Comparison of ENCODE assay signal across 9 cellular contexts in the genomic region with DNA sequence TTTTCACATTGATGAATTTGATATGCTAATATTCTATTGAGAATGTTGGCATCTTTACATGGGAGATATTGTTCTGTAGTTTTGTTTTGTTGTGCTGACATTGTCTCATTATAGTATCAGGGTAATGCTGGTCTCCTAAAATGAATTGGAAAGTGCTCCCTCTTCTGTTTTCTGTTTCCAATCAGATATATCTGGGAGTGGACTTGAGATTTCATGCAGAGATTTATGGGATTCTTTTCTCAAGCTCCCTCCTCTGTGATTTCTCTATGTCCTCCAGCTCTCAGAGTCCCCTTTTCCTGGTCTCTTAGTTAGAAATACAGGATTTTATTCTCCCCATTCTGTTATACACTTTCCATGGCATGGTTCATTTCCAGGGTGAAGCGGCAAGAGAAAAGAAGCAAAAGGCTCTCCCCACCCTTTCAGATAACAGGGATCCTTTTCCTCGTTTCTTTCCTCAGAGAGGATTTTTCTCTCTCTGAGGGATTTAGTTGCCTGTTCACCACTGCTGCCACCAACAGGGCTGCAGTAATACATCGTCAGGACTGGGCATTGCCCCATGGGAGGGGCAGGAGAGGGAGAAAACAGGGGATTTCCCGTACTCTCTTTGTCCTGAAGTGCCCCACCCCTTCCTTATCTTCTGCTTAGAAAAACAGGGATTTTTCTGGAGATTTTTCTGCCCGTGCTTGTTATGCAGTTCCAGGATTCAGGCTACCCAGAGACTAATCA. TPM values are rescaled to one million over a fixed set of nuclear protein-coding genes. Genes with fewer than 3 reads are reported as not detected.
A peak's percentile ranks its signal among the peaks of the same experiment; 100 is the strongest.
DNase-seq lines count a peak whose midpoint lies in the region; TF ChIP-seq lines count a peak whose summit lies in the region.
"Had no signal": no experiment of that assay in that cellular context is flagged by ENCODE, and none has a peak within 500 bp of the region (broad histone marks: within the 10 kb centered on the region; RNA-seq: fewer than 3 reads in every experiment).

No MANE protein-coding gene starts in this region.

- no peaks in the 10 kb centered on the region for H3K36me3 Mint-ChIP-seq in glutamatergic neuron (ENCODE audit: unreplicated experiment)
- H3K36me3 Mint-ChIP-seq in activated CD4-positive, alpha-beta memory T cell treated with anti-CD3 and anti-CD28 coated beads for 36 hours = no peaks in the 10 kb centered on the region

- H3K4me2 ChIP-seq in osteoblast (ENCODE audit: insufficient read depth, low read length) = peak overlapping the region; percentile 32

- no peaks in the 10 kb centered on the region for H3K79me2 ChIP-seq in osteoblast (ENCODE audit: insufficient read depth, low read length)

- no peaks in the 10 kb centered on the region for H3K9me3 Mint-ChIP-seq in glutamatergic neuron (ENCODE audit: unreplicated experiment)
- no peaks in the 10 kb centered on the region for H3K9me3 Mint-ChIP-seq in activated CD4-positive, alpha-beta memory T cell treated with anti-CD3 and anti-CD28 coated beads for 36 hours

- intact Hi-C loops in activated CD4-positive, alpha-beta memory T cell treated with anti-CD3 and anti-CD28 coated beads for 36 hours (cut with micrococcal nuclease) = no loop called here

- no peaks in the 10 kb centered on the region for H4K20me1 ChIP-seq in osteoblast (ENCODE audit: insufficient read depth, low read length)

- no peak overlapping the region for H2AFZ ChIP-seq in osteoblast (ENCODE audit: low read length)

- H3K27ac Mint-ChIP-seq in glutamatergic neuron (ENCODE audit: unreplicated experiment) = no peak overlapping the region
- H3K27ac Mint-ChIP-seq in activated CD4-positive, alpha-beta memory T cell treated with anti-CD3 and anti-CD28 coated beads for 36 hours = no peak overlapping the region
- H3K27ac Mint-ChIP-seq: stimulated activated naive CD8-positive, alpha-beta T cell treated with anti-CD3 and anti-CD28 coated beads, Interleukin-15, Interleukin-2, amounts not matched to agents 100 ng/mL and 50 ng/mL, for 24 hours had no signal

- peak overlapping the region; percentile 18 for H3K4me3 Mint-ChIP-seq in glutamatergic neuron (ENCODE audit: unreplicated experiment)
- no peak overlapping the region for H3K4me3 Mint-ChIP-seq in activated CD4-positive, alpha-beta memory T cell treated with anti-CD3 and anti-CD28 coated beads for 36 hours
- H3K4me3 Mint-ChIP-seq: stimulated activated naive CD8-positive, alpha-beta T cell treated with anti-CD3 and anti-CD28 coated beads, Interleukin-15, Interleukin-2, amounts not matched to agents 100 ng/mL and 50 ng/mL, for 24 hours had no signal

- TF ChIP-seq CTCF in glutamatergic neuron (IDR thresholded peaks at IDR 0.05; ENCODE audit: partially characterized antibody, unreplicated experiment) (no peak), osteoblast (IDR thresholded peaks at IDR 0.05; ENCODE audit: extremely low read depth, low read depth, low read length) (peak; percentile 44)

- POLR2A ChIA-PET in activated CD4-positive, alpha-beta memory T cell treated with anti-CD3 and anti-CD28 coated beads for 36 hours (lab: Charles Lee) = no interaction called here

- H3K36me3 ChIP-seq in osteoblast (ENCODE audit: insufficient read depth, low read length) = no peaks in the 10 kb centered on the region

- H3K27ac ChIP-seq in osteoblast (ENCODE audit: low read depth, low read length) = no peak overlapping the region

- H3K4me3 ChIP-seq in osteoblast (ENCODE audit: insufficient read depth, low read length) = peak overlapping the region; percentile 8

- CTCF ChIA-PET in activated CD4-positive, alpha-beta memory T cell treated with anti-CD3 and anti-CD28 coated beads for 36 hours (lab: Charles Lee) = no interaction called here

- peaks cover 12% of the 10 kb centered on the region for H3K4me1 ChIP-seq in osteoblast (ENCODE audit: insufficient read depth, low read length)

- no peaks in the 10 kb centered on the region for H3K27me3 Mint-ChIP-seq in glutamatergic neuron (ENCODE audit: unreplicated experiment)
- H3K27me3 Mint-ChIP-seq in activated CD4-positive, alpha-beta memory T cell treated with anti-CD3 and anti-CD28 coated beads for 36 hours = peaks cover 33% of the 10 kb centered on the region

- peaks cover 5% of the 10 kb centered on the region for H3K27me3 ChIP-seq in osteoblast (ENCODE audit: insufficient read depth, low read length)

- H3K4me1 Mint-ChIP-seq in glutamatergic neuron (ENCODE audit: low read depth, unreplicated experiment) = peaks cover 3% of the 10 kb centered on the region
- H3K4me1 Mint-ChIP-seq in activated CD4-positive, alpha-beta memory T cell treated with anti-CD3 and anti-CD28 coated beads for 36 hours (ENCODE audit: low read depth) = no peaks in the 10 kb centered on the region

- no peaks in the 10 kb centered on the region for H3K9me3 ChIP-seq in osteoblast (ENCODE audit: low read depth, low read length)

- DNase-seq in GM03348 (ENCODE audit: low spot score) (peak; percentile 54), SW480 (ENCODE audit: low spot score) (peak; percentile 23), glutamatergic neuron (peak; percentile 25), osteoblast (ENCODE audit: insufficient read length, low spot score, missing footprints) (peak; percentile 68), NCI-H2029 treated with DMSO at 0.1 percent for 48 hours (lab: John Stamatoyannopoulos, UW) (no peak), activated T-cell treated with anti-CD3 and anti-CD28 coated beads for 4 hours (no peak)
- DNase-seq in activated naive CD4-positive, alpha-beta T cell treated with Interleukin-2 at 50 U/mL for 16 hours = no peak
- DNase-seq in activated CD4-positive, alpha-beta memory T cell treated with anti-CD3 and anti-CD28 coated beads for 36 hours = no peak

RNA-seq across cellular contexts. Expression of a gene that starts 59.3 kb away (rescaled TPM):
- total RNA-seq in glutamatergic neuron (ENCODE audit: unreplicated experiment) (not detected), osteoblast (not detected in 2 replicates)
- total RNA-seq in activated CD4-positive, alpha-beta memory T cell treated with anti-CD3 and anti-CD28 coated beads for 36 hours = not detected

Comparison
In these comparisons a context has a peak if more than half of its experiments do, and no peak if none do; other contexts are left out.
1. DNase-seq: peak in GM03348 (single experiment), SW480 (single experiment), glutamatergic neuron (single experiment) and osteoblast (single experiment); none in activated naive CD4-positive, alpha-beta T cell treated with Interleukin-2 at 50 U/mL for 16 hours (single experiment), NCI-H2029 treated with DMSO at 0.1 percent for 48 hours (single experiment), activated CD4-positive, alpha-beta memory T cell treated with anti-CD3 and anti-CD28 coated beads for 36 hours (single experiment) and activated T-cell treated with anti-CD3 and anti-CD28 coated beads for 4 hours (single experiment).